ENCODE assay signal across 32 cellular contexts in genomic region chr2:171420728-171421563, GRCh38. TPM values are rescaled to one million over a fixed set of nuclear protein-coding genes. Genes with fewer than 3 reads are reported as not detected.
A peak's percentile ranks its signal among the peaks of the same experiment; 100 is the strongest.
DNase-seq lines count a peak whose midpoint lies in the region; ATAC-seq, FAIRE-seq and TF ChIP-seq lines count a peak whose summit lies in the region.
"Had no signal": no experiment of that assay in that cellular context is flagged by ENCODE, and none has a peak within 500 bp of the region (broad histone marks: within the 10 kb centered on the region; RNA-seq: fewer than 3 reads in every experiment).

No MANE protein-coding gene starts in this region.

- TF ChIP-seq CTCF in HepG2 (CRISPR knock-in tag; IDR thresholded peaks at IDR 0.05) (no peak), right lobe of liver (IDR thresholded peaks at IDR 0.05) (no peak)

- H3K9ac ChIP-seq in HepG2 (ENCODE audit: insufficient read depth, low read depth, low read length), result no peak overlapping the region

- H3K27ac Mint-ChIP-seq in activated naive CD8-positive, alpha-beta T cell treated with anti-CD3 and anti-CD28 coated beads for 36 hours, result peak overlapping the region; percentile 57
- H3K27ac Mint-ChIP-seq in stimulated activated naive CD8-positive, alpha-beta T cell treated with anti-CD3 and anti-CD28 coated beads, Interleukin-15, amount 100 ng/mL, for 72 hours, result peak overlapping the region in 1 of 2 donors; percentile 0
- H3K27ac Mint-ChIP-seq: CD14-positive monocyte had no signal

- H3K9me3 Mint-ChIP-seq in activated naive CD8-positive, alpha-beta T cell treated with anti-CD3 and anti-CD28 coated beads for 36 hours, result peaks cover 20% of the 10 kb centered on the region
- peaks cover 20 to 32% of the 10 kb centered on the region in 2 donors for H3K9me3 Mint-ChIP-seq in stimulated activated naive CD8-positive, alpha-beta T cell treated with anti-CD3 and anti-CD28 coated beads, Interleukin-15, amount 100 ng/mL, for 72 hours

- H3K36me3 ChIP-seq in HepG2 (replicated peaks in 1 of 2; ENCODE audit: control insufficient read depth in 1 of 2, insufficient read depth in 2 of 2, low read length in 2 of 2), result peaks cover 0 to 2% of the 10 kb centered on the region in 2 experiments; a peak in 1 of 5 replicates
- H3K36me3 ChIP-seq in right lobe of liver, result no peaks in the 10 kb centered on the region
- H3K36me3 ChIP-seq: thoracic aorta, uterus had no signal

- 95% methylated on average over 3 of the region's 3 CpGs for WGBS in HepG2 (ENCODE audit: low lambda C conversion rate)
- 74% methylated on average over 3 of the region's 3 CpGs for WGBS in right lobe of liver (ENCODE audit: insufficient coverage, low coverage, low lambda C conversion rate, missing lambda C conversion rate)

- H3K4me3 Mint-ChIP-seq in activated naive CD8-positive, alpha-beta T cell treated with anti-CD3 and anti-CD28 coated beads for 36 hours, result no peak overlapping the region
- peak overlapping the region; percentile 6 to 33 for H3K4me3 Mint-ChIP-seq in stimulated activated naive CD8-positive, alpha-beta T cell treated with anti-CD3 and anti-CD28 coated beads, Interleukin-15, amount 100 ng/mL, for 72 hours

- H3K4me3 ChIP-seq in HepG2 (replicated peaks in 1 of 3; ENCODE audit: insufficient read depth in 1 of 3, low read depth in 2 of 3, low read length in 3 of 3), result no peak overlapping the region
- H3K4me3 ChIP-seq in right lobe of liver, result no peak overlapping the region
- H3K4me3 ChIP-seq: esophagus squamous epithelium, hepatocyte, thoracic aorta, uterus had no signal

- intact Hi-C loops in HepG2 (cut with micrococcal nuclease; ENCODE audit: unreplicated experiment), result no loop called here
- intact Hi-C loops in right lobe of liver (cut with DNase I), result no loop called here

- no peak overlapping the region for H3K27ac ChIP-seq in HepG2 (ENCODE audit: extremely low read length, insufficient read depth, low read length)
- H3K27ac ChIP-seq in right lobe of liver, result no peak overlapping the region
- H3K27ac ChIP-seq: 22Rv1, esophagus squamous epithelium, hepatocyte, RWPE1, thoracic aorta, uterus, VCaP had no signal

- ATAC-seq in HepG2 (no peak), right lobe of liver (no peak)
- ATAC-seq in stimulated activated naive CD8-positive, alpha-beta T cell treated with anti-CD3 and anti-CD28 coated beads, Interleukin-15, amount 100 ng/mL, for 72 hours, result peak; percentile 81
- ATAC-seq: HCT116, sciatic nerve had no signal

- H3K4me1 ChIP-seq in HepG2 (ENCODE audit: insufficient read depth, low read length) (peaks cover 4% of the 10 kb centered on the region), right lobe of liver (no peaks in the 10 kb centered on the region)
- H3K4me1 ChIP-seq: uterus had no signal

- POLR2A ChIA-PET in HepG2 (lab: Yijun Ruan, JAX), result interaction anchor here (1.2 to 1.3 kb wide), 2 partner anchors 13 kb away, joined by 4 read pairs; partner anchors contain the start of genes DCAF17 and METTL8

- TF ChIP-seq POLR2A in HepG2 (IDR thresholded peaks at IDR 0.05; ENCODE audit: insufficient read depth in 1 of 2, low read depth in 2 of 2, low read length in 2 of 2), result no peak
- no peak for TF ChIP-seq POLR2A in right lobe of liver (IDR thresholded peaks at IDR 0.05)

- H2AFZ ChIP-seq in HepG2 (ENCODE audit: low read length), result no peak overlapping the region
- H2AFZ ChIP-seq: hepatocyte had no signal

- H4K20me1 ChIP-seq in HepG2 (ENCODE audit: insufficient read depth, low read length), result peaks cover under 1% of the 10 kb centered on the region; the same call in 1 of the 2 replicates

- no peak overlapping the region for H3K4me2 ChIP-seq in HepG2 (ENCODE audit: low read depth, low read length)
- H3K4me2 ChIP-seq: hepatocyte had no signal

- DNase-seq in NOMO-1 treated with DMSO at 0.1 percent for 48 hours (lab: John Stamatoyannopoulos, UW; ENCODE audit: unreplicated experiment), result peak; percentile 2
- no peak for DNase-seq in NOMO-1 treated with dmso at 0.1 percent for 144 hours (lab: John Stamatoyannopoulos, UW; ENCODE audit: unreplicated experiment)
- no peak for DNase-seq in HepG2 (ENCODE audit: low spot score)
- DNase-seq in right lobe of liver, result no peak
- no peak for DNase-seq in activated naive CD8-positive, alpha-beta T cell treated with anti-CD3 and anti-CD28 coated beads for 36 hours
- DNase-seq in stimulated activated naive CD8-positive, alpha-beta T cell treated with anti-CD3 and anti-CD28 coated beads, Interleukin-15, amount 100 ng/mL, for 72 hours, result no peak
- no peak for DNase-seq in T-helper 9 cell
- no peak for DNase-seq in foreskin melanocyte
- DNase-seq: activated CD4-positive, alpha-beta T cell treated with anti-CD3 and anti-CD28 coated beads, Interleukin-2, amount 50 U/mL, for 4 hours; activated T-cell treated with anti-CD3 and anti-CD28 coated beads for 4 hours; Calu3; cerebellar nuclear complex; DMS79 treated with DMSO at 0.1 percent for 48 hours; esophagus squamous epithelium; GF-D8; NCI-H1436 treated with DMSO at 0.1 percent for 48 hours; NCI-H345; NCI-H748 treated with DMSO at 0.1 percent for 48 hours; stimulated activated CD4-positive, alpha-beta T cell treated with anti-CD3 and anti-CD28 coated beads, Interleukin-12 subunit alpha, Interleukin-12 subunit beta, amount 100 ng/mL, for 4 hours; stimulated activated CD4-positive, alpha-beta T cell treated with anti-CD3 and anti-CD28 coated beads, Interleukin-4, amount 100 ng/mL, for 1 hour; uterus had no signal

- no peaks in the 10 kb centered on the region for H3K27me3 Mint-ChIP-seq in activated naive CD8-positive, alpha-beta T cell treated with anti-CD3 and anti-CD28 coated beads for 36 hours
- no peaks in the 10 kb centered on the region for H3K27me3 Mint-ChIP-seq in stimulated activated naive CD8-positive, alpha-beta T cell treated with anti-CD3 and anti-CD28 coated beads, Interleukin-15, amount 100 ng/mL, for 72 hours

- H3K9me3 ChIP-seq in HepG2 (ENCODE audit: low read length) (peaks cover 28% of the 10 kb centered on the region), right lobe of liver (no peaks in the 10 kb centered on the region)
- H3K9me3 ChIP-seq: uterus had no signal

- in situ Hi-C loops in HepG2 (cut with HindIII; ENCODE audit: extremely low pct_ligation_motif_present, low pct_unique_long_range_greater_than_20kb), result no loop called here

- FAIRE-seq in HepG2 (lab: Jason Lieb, UNC), result no peak
- FAIRE-seq: endometrium, frontal cortex, HTR-8/SVneo had no signal

- CTCF ChIA-PET in HepG2 (lab: Yijun Ruan, JAX; ENCODE audit: low intra/inter-chr PET ratio, low total read pairs), result no interaction called here

- peaks cover 22% of the 10 kb centered on the region for H3K4me1 Mint-ChIP-seq in activated naive CD8-positive, alpha-beta T cell treated with anti-CD3 and anti-CD28 coated beads for 36 hours
- peaks cover 35% of the 10 kb centered on the region for H3K4me1 Mint-ChIP-seq in stimulated activated naive CD8-positive, alpha-beta T cell treated with anti-CD3 and anti-CD28 coated beads, Interleukin-15, amount 100 ng/mL, for 72 hours

- peaks cover 57% of the 10 kb centered on the region for H3K36me3 Mint-ChIP-seq in activated naive CD8-positive, alpha-beta T cell treated with anti-CD3 and anti-CD28 coated beads for 36 hours

- no TSS peak for BruUV-seq in HepG2 (replicated peaks; lab: Mats Ljungman, UMichigan)

- no peaks in the 10 kb centered on the region for H3K27me3 ChIP-seq in HepG2 (ENCODE audit: control insufficient read depth in 1 of 2, insufficient read depth in 2 of 2, low read length in 2 of 2)
- H3K27me3 ChIP-seq in right lobe of liver, result no peaks in the 10 kb centered on the region
- H3K27me3 ChIP-seq: esophagus squamous epithelium, hepatocyte, uterus had no signal

- no peak for TF ChIP-seq EP300 in HepG2 (IDR thresholded peaks at IDR 0.05; ENCODE audit: low read depth in 2 of 2, low read length in 2 of 2)
- TF ChIP-seq EP300 in HepG2 (CRISPR knock-in tag; IDR thresholded peaks at IDR 0.05; ENCODE audit: borderline replicate concordance), result no peak

- no peak for TF ChIP-seq RAD21 in HepG2 (CRISPR knock-in tag; IDR thresholded peaks at IDR 0.05)

- peaks cover 47% of the 10 kb centered on the region for H3K79me2 ChIP-seq in HepG2 (ENCODE audit: insufficient read depth, low read length)

RNA-seq across cellular contexts. Expression of gene METTL8, which starts 12.8 kb away (rescaled TPM):
- total RNA-seq in HepG2 (2016; rRNA removed; fragmentation: Illumina TruSeq; extraction: Trizol) (68.2 and 89.8 TPM in 2 replicates), right lobe of liver (10 to 100 TPM in 2 of 6 experiments, 1 to 10 TPM in 4; 6.5 to 13.8 (median 9.5) TPM)
- total RNA-seq in HepG2 (2016; cell fraction: cytosol; rRNA removed; fragmentation: Illumina TruSeq; extraction: Trizol; ENCODE audit: low read depth), result 58.1 and 65.6 TPM in 2 replicates
- 68.4 and 92.8 TPM in 2 replicates for total RNA-seq in HepG2 (2016; cell fraction: insoluble cytoplasmic fraction; rRNA removed; fragmentation: Illumina TruSeq; extraction: Trizol)
- total RNA-seq in HepG2 (2016; cell fraction: membrane; rRNA removed; fragmentation: Illumina TruSeq; extraction: Trizol), result 43.4 and 53.8 TPM in 2 replicates
- total RNA-seq in HepG2 (2016; cell fraction: nucleus; rRNA removed; fragmentation: Illumina TruSeq; extraction: Trizol), result 39.4 and 45.4 TPM in 2 replicates
- polyA plus RNA-seq in HepG2 (2011; rRNA removed), result 9.9 and 18.6 TPM in 2 replicates
- 6.5 and 8.9 TPM in 2 replicates for polyA plus RNA-seq in HepG2 (2011; cell fraction: cytosol; rRNA removed)
- 7.2 and 8.0 TPM in 2 replicates for polyA plus RNA-seq in HepG2 (2011; cell fraction: nucleus; rRNA removed)
- polyA plus RNA-seq in HepG2 (2012), result 10.5 and 21.7 TPM in 2 replicates
- polyA plus RNA-seq in HepG2 (2016; cell fraction: cytosol; fragmentation: Illumina TruSeq; extraction: Trizol; ENCODE audit: low read depth), result 14.6 and 19.9 TPM in 2 replicates
- 57.8 and 61.8 TPM in 2 replicates for polyA plus RNA-seq in HepG2 (2016; cell fraction: insoluble cytoplasmic fraction; fragmentation: Illumina TruSeq; extraction: Trizol; ENCODE audit: low read depth)
- polyA plus RNA-seq in HepG2 (2016; cell fraction: membrane; fragmentation: Illumina TruSeq; extraction: Trizol; ENCODE audit: low read depth), result 29.4 and 30.5 TPM in 2 replicates
- polyA plus RNA-seq in HepG2 (2016; cell fraction: nucleus; fragmentation: Illumina TruSeq; extraction: Trizol; ENCODE audit: insufficient read depth, low read depth), result 50.6 and 52.1 TPM in 2 replicates
- polyA minus RNA-seq in HepG2 (2011; rRNA and poly(A)+ RNA removed; ENCODE audit: low replicate concordance), result 12.2 and 23.7 TPM in 2 replicates
- 16.2 and 17.8 TPM in 2 replicates for polyA minus RNA-seq in HepG2 (2011; cell fraction: cytosol; rRNA and poly(A)+ RNA removed)
- polyA minus RNA-seq in HepG2 (2011; cell fraction: nucleus; rRNA and poly(A)+ RNA removed), result 30.9 and 35.8 TPM in 2 replicates
- total RNA-seq in activated naive CD8-positive, alpha-beta T cell treated with anti-CD3 and anti-CD28 coated beads for 36 hours, result 10 to 100 TPM; 49.4 to 52.7 TPM

RNA-seq across cellular contexts. Expression of gene DCAF17, which starts 13.1 kb away (rescaled TPM):
- total RNA-seq in HepG2 (2016; rRNA removed; fragmentation: Illumina TruSeq; extraction: Trizol) (30.0 and 35.3 TPM in 2 replicates), right lobe of liver (1 to 10 TPM; 5.5 to 8.1 (median 6.9) TPM)
- total RNA-seq in HepG2 (2016; cell fraction: cytosol; rRNA removed; fragmentation: Illumina TruSeq; extraction: Trizol; ENCODE audit: low read depth), result 26.5 and 32.7 TPM in 2 replicates
- 30.5 and 35.1 TPM in 2 replicates for total RNA-seq in HepG2 (2016; cell fraction: insoluble cytoplasmic fraction; rRNA removed; fragmentation: Illumina TruSeq; extraction: Trizol)
- 21.8 and 25.2 TPM in 2 replicates for total RNA-seq in HepG2 (2016; cell fraction: membrane; rRNA removed; fragmentation: Illumina TruSeq; extraction: Trizol)
- 44.6 and 46.6 TPM in 2 replicates for total RNA-seq in HepG2 (2016; cell fraction: nucleus; rRNA removed; fragmentation: Illumina TruSeq; extraction: Trizol)
- 13.7 and 13.8 TPM in 2 replicates for polyA plus RNA-seq in HepG2 (2011; rRNA removed)
- 5.4 and 7.3 TPM in 2 replicates for polyA plus RNA-seq in HepG2 (2011; cell fraction: cytosol; rRNA removed)
- polyA plus RNA-seq in HepG2 (2011; cell fraction: nucleus; rRNA removed), result 14.2 and 21.4 TPM in 2 replicates
- polyA plus RNA-seq in HepG2 (2012), result 12.1 and 13.8 TPM in 2 replicates
- polyA plus RNA-seq in HepG2 (2016; cell fraction: cytosol; fragmentation: Illumina TruSeq; extraction: Trizol; ENCODE audit: low read depth), result 2.4 and 2.6 TPM in 2 replicates
- 23.4 and 23.9 TPM in 2 replicates for polyA plus RNA-seq in HepG2 (2016; cell fraction: insoluble cytoplasmic fraction; fragmentation: Illumina TruSeq; extraction: Trizol; ENCODE audit: low read depth)
- 6.3 and 7.2 TPM in 2 replicates for polyA plus RNA-seq in HepG2 (2016; cell fraction: membrane; fragmentation: Illumina TruSeq; extraction: Trizol; ENCODE audit: low read depth)
- 43.8 and 46.2 TPM in 2 replicates for polyA plus RNA-seq in HepG2 (2016; cell fraction: nucleus; fragmentation: Illumina TruSeq; extraction: Trizol; ENCODE audit: insufficient read depth, low read depth)
- 5.9 and 15.8 TPM in 2 replicates for polyA minus RNA-seq in HepG2 (2011; rRNA and poly(A)+ RNA removed; ENCODE audit: low replicate concordance)
- polyA minus RNA-seq in HepG2 (2011; cell fraction: cytosol; rRNA and poly(A)+ RNA removed), result 14.3 and 20.7 TPM in 2 replicates
- polyA minus RNA-seq in HepG2 (2011; cell fraction: nucleus; rRNA and poly(A)+ RNA removed), result 64.5 and 78.1 TPM in 2 replicates
- total RNA-seq in activated naive CD8-positive, alpha-beta T cell treated with anti-CD3 and anti-CD28 coated beads for 36 hours, result 10 to 100 TPM; 18.8 to 18.9 TPM
